In the genomic region with DNA sequence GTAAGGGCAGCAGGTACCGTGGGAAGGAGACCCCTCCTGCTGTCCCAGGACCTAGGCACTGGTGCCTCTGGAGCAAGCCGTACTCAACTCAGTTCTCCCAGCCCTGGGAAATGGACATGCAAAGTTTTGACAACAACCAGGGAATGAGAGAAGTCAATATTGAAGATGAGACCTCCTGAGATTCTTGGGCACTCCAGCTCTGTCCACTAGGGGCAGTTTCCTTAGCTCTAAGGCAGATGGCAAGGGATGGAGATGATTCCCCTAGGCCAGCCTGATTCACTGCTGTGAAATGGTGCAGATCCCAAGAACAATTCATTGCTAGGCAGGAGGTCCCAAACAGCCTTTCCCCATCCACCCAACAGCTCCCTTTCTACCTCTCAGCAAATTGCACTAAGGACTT, we compare ENCODE assay signal across 12 cellular contexts. TPM values are rescaled to one million over a fixed set of nuclear protein-coding genes. Genes with fewer than 3 reads are reported as not detected.
DNase-seq lines count a peak whose midpoint lies in the region; ATAC-seq and TF ChIP-seq lines count a peak whose summit lies in the region.
"Had no signal": no experiment of that assay in that cellular context is flagged by ENCODE, and none has a peak within 500 bp of the region (broad histone marks: within the 10 kb centered on the region; RNA-seq: fewer than 3 reads in every experiment).

No MANE protein-coding gene starts in this region.

- no peaks in the 10 kb centered on the region for H3K9me3 ChIP-seq in breast epithelium
- no peaks in the 10 kb centered on the region for H3K9me3 ChIP-seq in OCI-LY1 (ENCODE audit: low read length)
- no peaks in the 10 kb centered on the region for H3K9me3 ChIP-seq in upper lobe of right lung
- no peaks in the 10 kb centered on the region for H3K9me3 ChIP-seq in right atrium auricular region
- H3K9me3 ChIP-seq: left lung had no signal

- CTCF ChIA-PET in MCF 10A (lab: Yijun Ruan, JAX): interaction anchor here (0.7 to 3.5 kb wide), 5 partner anchors 9 to 142 kb away, joined by 3 to 14 read pairs (median 4); no protein-coding TSS in a partner anchor

- no peak overlapping the region for H3K4me2 ChIP-seq in OCI-LY1 (ENCODE audit: low read length)

- H3K4me1 ChIP-seq in breast epithelium (no peaks in the 10 kb centered on the region), OCI-LY1 (ENCODE audit: insufficient read depth, low read length, severe bottlenecking) (no peaks in the 10 kb centered on the region), upper lobe of right lung (no peaks in the 10 kb centered on the region), right atrium auricular region (no peaks in the 10 kb centered on the region)
- H3K4me1 ChIP-seq: left lung had no signal

- H3K4me1 Mint-ChIP-seq in MCF 10A (ENCODE audit: insufficient read depth, unreplicated experiment): no peaks in the 10 kb centered on the region
- H3K4me1 Mint-ChIP-seq: CD8-positive, alpha-beta memory T cell had no signal

- no peaks in the 10 kb centered on the region for H3K9me2 ChIP-seq in OCI-LY1 (ENCODE audit: low read depth, low read length)

- H3K27ac Mint-ChIP-seq in MCF 10A (ENCODE audit: low read depth, unreplicated experiment): no peak overlapping the region
- H3K27ac Mint-ChIP-seq: CD8-positive, alpha-beta memory T cell had no signal

- no peak overlapping the region for H3K4me3 Mint-ChIP-seq in MCF 10A (ENCODE audit: unreplicated experiment)
- H3K4me3 Mint-ChIP-seq: CD8-positive, alpha-beta memory T cell had no signal

- H3K9ac ChIP-seq in OCI-LY1 (ENCODE audit: low read length): no peak overlapping the region

- H3K9me3 Mint-ChIP-seq in MCF 10A (ENCODE audit: unreplicated experiment): no peaks in the 10 kb centered on the region
- H3K9me3 Mint-ChIP-seq: CD8-positive, alpha-beta memory T cell had no signal

- TF ChIP-seq CTCF in MCF 10A (IDR thresholded peaks at IDR 0.05; ENCODE audit: unreplicated experiment) (peak; percentile 37), breast epithelium (IDR thresholded peaks at IDR 0.05) (no peak), OCI-LY1 (IDR thresholded peaks at IDR 0.05; ENCODE audit: low read length) (peak; percentile 38; the same call in 1 of the 2 replicates), fibroblast of mammary gland (conservative IDR thresholded peaks at IDR 0.05; ENCODE audit: control insufficient read depth, insufficient read depth, low read depth, low read length) (peak; percentile 62), upper lobe of right lung (IDR thresholded peaks at IDR 0.05) (peak; percentile 23), right atrium auricular region (IDR thresholded peaks at IDR 0.05) (no peak)

- no peaks in the 10 kb centered on the region for H4K20me1 ChIP-seq in OCI-LY1 (ENCODE audit: insufficient read depth, low read length)

- ATAC-seq in upper lobe of right lung (no peak), GM21528 (IDR thresholded peaks at IDR 0.05; ENCODE audit: low FRiP score, unreplicated experiment) (no peak)
- ATAC-seq: left lung had no signal

- no peaks in the 10 kb centered on the region for H3F3A ChIP-seq in OCI-LY1 (ENCODE audit: insufficient read depth, low read length)

- no peak for TF ChIP-seq POLR2A in breast epithelium (IDR thresholded peaks at IDR 0.05)

- H3K4me3 ChIP-seq in breast epithelium (no peak overlapping the region), OCI-LY1 (ENCODE audit: low read depth, low read length, poor library complexity, severe bottlenecking) (no peak overlapping the region), fibroblast of mammary gland (ENCODE audit: control insufficient read depth, low read depth, low read length) (no peak overlapping the region), upper lobe of right lung (no peak overlapping the region), right atrium auricular region (no peak overlapping the region)
- H3K4me3 ChIP-seq: left lung had no signal

- no peaks in the 10 kb centered on the region for H3K27me3 ChIP-seq in breast epithelium
- H3K27me3 ChIP-seq in OCI-LY1 (ENCODE audit: insufficient read depth, low read length): peaks cover 14% of the 10 kb centered on the region; the same call in 1 of the 2 replicates
- no peaks in the 10 kb centered on the region for H3K27me3 ChIP-seq in upper lobe of right lung
- no peaks in the 10 kb centered on the region for H3K27me3 ChIP-seq in right atrium auricular region
- H3K27me3 ChIP-seq: left lung had no signal

- H3K27ac ChIP-seq in breast epithelium (no peak overlapping the region), OCI-LY1 (ENCODE audit: low read depth, low read length, poor library complexity, severe bottlenecking) (no peak overlapping the region), upper lobe of right lung (no peak overlapping the region), right atrium auricular region (no peak overlapping the region)
- H3K27ac ChIP-seq: left lung had no signal

- peaks cover 46% of the 10 kb centered on the region for H3K27me3 Mint-ChIP-seq in MCF 10A (ENCODE audit: insufficient read depth, unreplicated experiment)

- POLR2A ChIA-PET in MCF 10A (lab: Yijun Ruan, JAX): no interaction called here

- intact Hi-C loops in MCF 10A (cut with micrococcal nuclease): no loop called here
- intact Hi-C loops in breast epithelium (cut with DNase I; ENCODE audit: low total_unique reads): no loop called here
- intact Hi-C loops in upper lobe of right lung (cut with DNase I): no loop called here

- BruUV-seq in MCF 10A (replicated peaks; lab: Mats Ljungman, UMichigan): no TSS peak

- H3K79me2 ChIP-seq in OCI-LY1 (ENCODE audit: insufficient read depth, low read length): no peaks in the 10 kb centered on the region

- no peaks in the 10 kb centered on the region for H3K36me3 Mint-ChIP-seq in MCF 10A (ENCODE audit: insufficient read depth, unreplicated experiment)
- H3K36me3 Mint-ChIP-seq: CD8-positive, alpha-beta memory T cell had no signal

- DNase-seq in MCF 10A (ENCODE audit: unreplicated experiment): peak; percentile 23
- DNase-seq in breast epithelium (ENCODE audit: low spot score in 2 of 2): no peak
- DNase-seq in fibroblast of mammary gland (ENCODE audit: low read depth): peak; percentile 47
- DNase-seq in upper lobe of right lung: no peak
- no peak for DNase-seq in stimulated activated CD4-positive, alpha-beta T cell treated with anti-CD3 and anti-CD28 coated beads, Interleukin-15, amount 100 ng/mL, for 24 hours
- DNase-seq in right atrium auricular region (ENCODE audit: low spot score): no peak
- DNase-seq: CD8-positive, alpha-beta memory T cell; left lung; stimulated activated CD4-positive, alpha-beta T cell treated with anti-CD3 and anti-CD28 coated beads, Interleukin-1b, Interleukin-23, amount 100 ng/mL, for 48 hours had no signal

- H3K36me3 ChIP-seq in breast epithelium (no peaks in the 10 kb centered on the region), OCI-LY1 (ENCODE audit: insufficient read depth, low read length) (no peaks in the 10 kb centered on the region), upper lobe of right lung (no peaks in the 10 kb centered on the region), right atrium auricular region (no peaks in the 10 kb centered on the region)
- H3K36me3 ChIP-seq: left lung had no signal

- no peak overlapping the region for H2AFZ ChIP-seq in OCI-LY1 (ENCODE audit: low read length)

RNA-seq across cellular contexts. Expression of gene SDR42E2, which starts 20.6 kb away (rescaled TPM):
- not detected in 2 replicates for total RNA-seq in MCF 10A (2022)
- total RNA-seq in breast epithelium: under 1 TPM in 1 of 3 donors, not detected in 2; 0.16 TPM
- total RNA-seq in upper lobe of right lung: 0.14 TPM
- total RNA-seq in right atrium auricular region: not detected
- total RNA-seq: cardiac septum had no signal

RNA-seq across cellular contexts. Expression of gene VWA3A, which starts 49.4 kb away (rescaled TPM):
- total RNA-seq in MCF 10A (2022) (0.12 TPM in 1 of 2 replicates, not detected in the other), breast epithelium (1 to 10 TPM in 1 of 3 donors, under 1 TPM in 1, not detected in 1; 0.29 to 2.3 TPM), upper lobe of right lung (2.6 TPM), right atrium auricular region (not detected)
- total RNA-seq: cardiac septum had no signal

Comparison
In these comparisons a context has a peak if more than half of its experiments do, and no peak if none do; other contexts are left out.
1. DNase-seq: peak in MCF 10A (single experiment) and fibroblast of mammary gland (single experiment); none in breast epithelium (0 of 2), upper lobe of right lung (single experiment), stimulated activated CD4-positive, alpha-beta T cell treated with anti-CD3 and anti-CD28 coated beads, Interleukin-15, amount 100 ng/mL, for 24 hours (single experiment) and right atrium auricular region (single experiment).
2. CTCF ChIP-seq: peak in MCF 10A (single experiment), OCI-LY1 (single experiment), fibroblast of mammary gland (single experiment) and upper lobe of right lung (single experiment); none in breast epithelium (0 of 3) and right atrium auricular region (0 of 2).